2 cellular contexts compared by ENCODE assay signal in the genomic region with DNA sequence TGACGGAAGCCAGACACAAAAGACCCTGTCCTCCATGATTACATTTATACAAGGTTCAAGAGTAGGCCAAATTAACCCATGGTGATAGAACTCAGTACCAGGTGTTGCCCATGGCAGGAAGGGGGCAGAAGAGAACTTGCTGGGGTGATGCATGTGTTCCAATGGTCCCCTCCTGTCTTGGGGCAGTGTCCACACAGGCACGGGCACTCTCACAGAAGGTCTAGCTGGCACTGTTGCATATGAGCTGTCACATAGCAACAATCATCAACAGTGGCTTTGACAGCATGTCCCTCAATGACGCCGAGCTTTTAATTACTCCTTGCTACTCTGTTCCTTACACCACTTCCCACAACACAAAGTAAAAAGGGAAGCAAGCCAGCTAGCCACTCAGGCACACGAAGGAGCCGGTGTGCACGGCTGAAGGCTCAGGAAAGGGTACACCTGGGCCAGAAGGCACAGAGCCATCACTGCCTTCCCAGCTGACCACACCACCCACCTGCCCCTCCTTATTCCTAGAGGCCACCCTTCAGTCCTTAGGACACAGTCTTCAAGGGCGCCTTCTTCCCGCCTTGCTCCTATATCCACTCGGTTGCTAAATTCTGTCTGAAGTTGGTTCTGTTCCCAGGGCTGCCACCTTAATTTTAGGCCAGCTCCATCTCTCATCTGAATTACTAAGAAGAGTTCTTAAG.
TF ChIP-seq lines count a peak whose summit lies in the region.

No MANE protein-coding gene starts in this region.

TF ChIP-seq in GM12878, 131 proteins besides CTCF, POLR2A, EP300 and RAD21:
- TF ChIP-seq RELA (IDR thresholded peaks at IDR 0.05; ENCODE audit: borderline replicate concordance, partially characterized antibody), result no peak
- TF ChIP-seq EED (IDR thresholded peaks at IDR 0.05; ENCODE audit: low read depth), result no peak
- TF ChIP-seq, protein P1, sequence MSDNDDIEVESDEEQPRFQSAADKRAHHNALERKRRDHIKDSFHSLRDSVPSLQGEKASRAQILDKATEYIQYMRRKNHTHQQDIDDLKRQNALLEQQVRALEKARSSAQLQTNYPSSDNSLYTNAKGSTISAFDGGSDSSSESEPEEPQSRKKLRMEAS (IDR thresholded peaks at IDR 0.05; ENCODE audit: low read depth, low read length), result no peak
- no peak for TF ChIP-seq ZSCAN29 (IDR thresholded peaks at IDR 0.05)
- TF ChIP-seq NFIC (IDR thresholded peaks at IDR 0.05; ENCODE audit: low read depth, low read length), result no peak
- TF ChIP-seq, protein P2, sequence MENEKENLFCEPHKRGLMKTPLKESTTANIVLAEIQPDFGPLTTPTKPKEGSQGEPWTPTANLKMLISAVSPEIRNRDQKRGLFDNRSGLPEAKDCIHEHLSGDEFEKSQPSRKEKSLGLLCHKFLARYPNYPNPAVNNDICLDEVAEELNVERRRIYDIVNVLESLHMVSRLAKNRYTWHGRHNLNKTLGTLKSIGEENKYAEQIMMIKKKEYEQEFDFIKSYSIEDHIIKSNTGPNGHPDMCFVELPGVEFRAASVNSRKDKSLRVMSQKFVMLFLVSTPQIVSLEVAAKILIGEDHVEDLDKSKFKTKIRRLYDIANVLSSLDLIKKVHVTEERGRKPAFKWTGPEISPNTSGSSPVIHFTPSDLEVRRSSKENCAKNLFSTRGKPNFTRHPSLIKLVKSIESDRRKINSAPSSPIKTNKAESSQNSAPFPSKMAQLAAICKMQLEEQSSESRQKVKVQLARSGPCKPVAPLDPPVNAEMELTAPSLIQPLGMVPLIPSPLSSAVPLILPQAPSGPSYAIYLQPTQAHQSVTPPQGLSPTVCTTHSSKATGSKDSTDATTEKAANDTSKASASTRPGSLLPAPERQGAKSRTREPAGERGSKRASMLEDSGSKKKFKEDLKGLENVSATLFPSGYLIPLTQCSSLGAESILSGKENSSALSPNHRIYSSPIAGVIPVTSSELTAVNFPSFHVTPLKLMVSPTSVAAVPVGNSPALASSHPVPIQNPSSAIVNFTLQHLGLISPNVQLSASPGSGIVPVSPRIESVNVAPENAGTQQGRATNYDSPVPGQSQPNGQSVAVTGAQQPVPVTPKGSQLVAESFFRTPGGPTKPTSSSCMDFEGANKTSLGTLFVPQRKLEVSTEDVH (IDR thresholded peaks at IDR 0.05; ENCODE audit: low read depth, partially characterized antibody), result no peak
TF ChIP-seq in GM12878: peak in this region for 0.

TF ChIP-seq in GM23338, 12 proteins besides CTCF, POLR2A, EP300 and RAD21:
- TF ChIP-seq STAT1 (IDR thresholded peaks at IDR 0.05; ENCODE audit: unreplicated experiment), result no peak
- no peak for TF ChIP-seq CREB1 (CRISPR knock-in tag; IDR thresholded peaks at IDR 0.05; ENCODE audit: low read depth)
- no peak for TF ChIP-seq NANOG (IDR thresholded peaks at IDR 0.05; ENCODE audit: borderline replicate concordance)
- TF ChIP-seq EZH2 (IDR thresholded peaks at IDR 0.05; ENCODE audit: low read depth, unreplicated experiment), result no peak
- TF ChIP-seq, protein P3, sequence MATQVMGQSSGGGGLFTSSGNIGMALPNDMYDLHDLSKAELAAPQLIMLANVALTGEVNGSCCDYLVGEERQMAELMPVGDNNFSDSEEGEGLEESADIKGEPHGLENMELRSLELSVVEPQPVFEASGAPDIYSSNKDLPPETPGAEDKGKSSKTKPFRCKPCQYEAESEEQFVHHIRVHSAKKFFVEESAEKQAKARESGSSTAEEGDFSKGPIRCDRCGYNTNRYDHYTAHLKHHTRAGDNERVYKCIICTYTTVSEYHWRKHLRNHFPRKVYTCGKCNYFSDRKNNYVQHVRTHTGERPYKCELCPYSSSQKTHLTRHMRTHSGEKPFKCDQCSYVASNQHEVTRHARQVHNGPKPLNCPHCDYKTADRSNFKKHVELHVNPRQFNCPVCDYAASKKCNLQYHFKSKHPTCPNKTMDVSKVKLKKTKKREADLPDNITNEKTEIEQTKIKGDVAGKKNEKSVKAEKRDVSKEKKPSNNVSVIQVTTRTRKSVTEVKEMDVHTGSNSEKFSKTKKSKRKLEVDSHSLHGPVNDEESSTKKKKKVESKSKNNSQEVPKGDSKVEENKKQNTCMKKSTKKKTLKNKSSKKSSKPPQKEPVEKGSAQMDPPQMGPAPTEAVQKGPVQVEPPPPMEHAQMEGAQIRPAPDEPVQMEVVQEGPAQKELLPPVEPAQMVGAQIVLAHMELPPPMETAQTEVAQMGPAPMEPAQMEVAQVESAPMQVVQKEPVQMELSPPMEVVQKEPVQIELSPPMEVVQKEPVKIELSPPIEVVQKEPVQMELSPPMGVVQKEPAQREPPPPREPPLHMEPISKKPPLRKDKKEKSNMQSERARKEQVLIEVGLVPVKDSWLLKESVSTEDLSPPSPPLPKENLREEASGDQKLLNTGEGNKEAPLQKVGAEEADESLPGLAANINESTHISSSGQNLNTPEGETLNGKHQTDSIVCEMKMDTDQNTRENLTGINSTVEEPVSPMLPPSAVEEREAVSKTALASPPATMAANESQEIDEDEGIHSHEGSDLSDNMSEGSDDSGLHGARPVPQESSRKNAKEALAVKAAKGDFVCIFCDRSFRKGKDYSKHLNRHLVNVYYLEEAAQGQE (IDR thresholded peaks at IDR 0.05; ENCODE audit: unreplicated experiment), result no peak
- TF ChIP-seq, protein P4, sequence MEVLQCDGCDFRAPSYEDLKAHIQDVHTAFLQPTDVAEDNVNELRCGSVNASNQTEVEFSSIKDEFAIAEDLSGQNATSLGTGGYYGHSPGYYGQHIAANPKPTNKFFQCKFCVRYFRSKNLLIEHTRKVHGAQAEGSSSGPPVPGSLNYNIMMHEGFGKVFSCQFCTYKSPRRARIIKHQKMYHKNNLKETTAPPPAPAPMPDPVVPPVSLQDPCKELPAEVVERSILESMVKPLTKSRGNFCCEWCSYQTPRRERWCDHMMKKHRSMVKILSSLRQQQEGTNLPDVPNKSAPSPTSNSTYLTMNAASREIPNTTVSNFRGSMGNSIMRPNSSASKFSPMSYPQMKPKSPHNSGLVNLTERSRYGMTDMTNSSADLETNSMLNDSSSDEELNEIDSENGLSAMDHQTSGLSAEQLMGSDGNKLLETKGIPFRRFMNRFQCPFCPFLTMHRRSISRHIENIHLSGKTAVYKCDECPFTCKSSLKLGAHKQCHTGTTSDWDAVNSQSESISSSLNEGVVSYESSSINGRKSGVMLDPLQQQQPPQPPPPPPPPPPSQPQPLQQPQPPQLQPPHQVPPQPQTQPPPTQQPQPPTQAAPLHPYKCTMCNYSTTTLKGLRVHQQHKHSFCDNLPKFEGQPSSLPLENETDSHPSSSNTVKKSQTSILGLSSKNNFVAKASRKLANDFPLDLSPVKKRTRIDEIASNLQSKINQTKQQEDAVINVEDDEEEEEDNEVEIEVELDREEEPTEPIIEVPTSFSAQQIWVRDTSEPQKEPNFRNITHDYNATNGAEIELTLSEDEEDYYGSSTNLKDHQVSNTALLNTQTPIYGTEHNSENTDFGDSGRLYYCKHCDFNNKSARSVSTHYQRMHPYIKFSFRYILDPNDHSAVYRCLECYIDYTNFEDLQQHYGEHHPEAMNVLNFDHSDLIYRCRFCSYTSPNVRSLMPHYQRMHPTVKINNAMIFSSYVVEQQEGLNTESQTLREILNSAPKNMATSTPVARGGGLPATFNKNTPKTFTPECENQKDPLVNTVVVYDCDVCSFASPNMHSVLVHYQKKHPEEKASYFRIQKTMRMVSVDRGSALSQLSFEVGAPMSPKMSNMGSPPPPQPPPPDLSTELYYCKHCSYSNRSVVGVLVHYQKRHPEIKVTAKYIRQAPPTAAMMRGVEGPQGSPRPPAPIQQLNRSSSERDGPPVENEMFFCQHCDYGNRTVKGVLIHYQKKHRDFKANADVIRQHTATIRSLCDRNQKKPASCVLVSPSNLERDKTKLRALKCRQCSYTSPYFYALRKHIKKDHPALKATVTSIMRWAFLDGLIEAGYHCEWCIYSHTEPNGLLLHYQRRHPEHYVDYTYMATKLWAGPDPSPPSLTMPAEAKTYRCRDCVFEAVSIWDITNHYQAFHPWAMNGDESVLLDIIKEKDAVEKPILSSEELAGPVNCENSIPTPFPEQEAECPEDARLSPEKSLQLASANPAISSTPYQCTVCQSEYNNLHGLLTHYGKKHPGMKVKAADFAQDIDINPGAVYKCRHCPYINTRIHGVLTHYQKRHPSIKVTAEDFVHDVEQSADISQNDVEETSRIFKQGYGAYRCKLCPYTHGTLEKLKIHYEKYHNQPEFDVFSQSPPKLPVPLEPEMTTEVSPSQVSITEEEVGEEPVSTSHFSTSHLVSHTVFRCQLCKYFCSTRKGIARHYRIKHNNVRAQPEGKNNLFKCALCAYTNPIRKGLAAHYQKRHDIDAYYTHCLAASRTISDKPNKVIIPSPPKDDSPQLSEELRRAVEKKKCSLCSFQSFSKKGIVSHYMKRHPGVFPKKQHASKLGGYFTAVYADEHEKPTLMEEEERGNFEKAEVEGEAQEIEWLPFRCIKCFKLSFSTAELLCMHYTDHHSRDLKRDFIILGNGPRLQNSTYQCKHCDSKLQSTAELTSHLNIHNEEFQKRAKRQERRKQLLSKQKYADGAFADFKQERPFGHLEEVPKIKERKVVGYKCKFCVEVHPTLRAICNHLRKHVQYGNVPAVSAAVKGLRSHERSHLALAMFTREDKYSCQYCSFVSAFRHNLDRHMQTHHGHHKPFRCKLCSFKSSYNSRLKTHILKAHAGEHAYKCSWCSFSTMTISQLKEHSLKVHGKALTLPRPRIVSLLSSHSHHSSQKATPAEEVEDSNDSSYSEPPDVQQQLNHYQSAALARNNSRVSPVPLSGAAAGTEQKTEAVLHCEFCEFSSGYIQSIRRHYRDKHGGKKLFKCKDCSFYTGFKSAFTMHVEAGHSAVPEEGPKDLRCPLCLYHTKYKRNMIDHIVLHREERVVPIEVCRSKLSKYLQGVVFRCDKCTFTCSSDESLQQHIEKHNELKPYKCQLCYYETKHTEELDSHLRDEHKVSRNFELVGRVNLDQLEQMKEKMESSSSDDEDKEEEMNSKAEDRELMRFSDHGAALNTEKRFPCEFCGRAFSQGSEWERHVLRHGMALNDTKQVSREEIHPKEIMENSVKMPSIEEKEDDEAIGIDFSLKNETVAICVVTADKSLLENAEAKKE (CRISPR knock-in tag; IDR thresholded peaks at IDR 0.05), result no peak
- no peak for TF ChIP-seq ZNF114 (CRISPR knock-in tag; IDR thresholded peaks at IDR 0.05)
